2 cellular contexts compared by ENCODE assay signal in the genomic region with DNA sequence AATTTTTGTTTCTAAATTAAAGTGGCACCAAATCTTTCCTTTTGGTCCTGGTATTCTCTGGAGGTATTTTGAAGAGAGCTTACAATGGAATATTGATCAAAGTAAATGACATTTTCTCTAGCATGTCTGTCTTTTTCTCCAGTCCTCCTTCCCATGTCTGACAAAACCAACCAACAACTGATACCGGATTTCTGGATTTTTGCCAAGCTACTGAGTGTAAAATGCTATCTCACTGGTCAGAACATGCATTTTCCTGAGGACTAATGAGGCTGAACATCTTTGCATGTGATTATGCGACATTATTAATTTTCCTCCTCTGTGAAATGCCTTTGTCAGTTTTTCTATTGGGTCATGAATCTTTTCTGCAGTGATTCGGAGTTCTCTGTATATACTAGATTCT.
TF ChIP-seq lines count a peak whose summit lies in the region.

No MANE protein-coding gene starts in this region.

TF ChIP-seq in GM23338, 12 proteins besides CTCF, POLR2A, EP300 and RAD21 (continued from another document):
- TF ChIP-seq, protein P1, sequence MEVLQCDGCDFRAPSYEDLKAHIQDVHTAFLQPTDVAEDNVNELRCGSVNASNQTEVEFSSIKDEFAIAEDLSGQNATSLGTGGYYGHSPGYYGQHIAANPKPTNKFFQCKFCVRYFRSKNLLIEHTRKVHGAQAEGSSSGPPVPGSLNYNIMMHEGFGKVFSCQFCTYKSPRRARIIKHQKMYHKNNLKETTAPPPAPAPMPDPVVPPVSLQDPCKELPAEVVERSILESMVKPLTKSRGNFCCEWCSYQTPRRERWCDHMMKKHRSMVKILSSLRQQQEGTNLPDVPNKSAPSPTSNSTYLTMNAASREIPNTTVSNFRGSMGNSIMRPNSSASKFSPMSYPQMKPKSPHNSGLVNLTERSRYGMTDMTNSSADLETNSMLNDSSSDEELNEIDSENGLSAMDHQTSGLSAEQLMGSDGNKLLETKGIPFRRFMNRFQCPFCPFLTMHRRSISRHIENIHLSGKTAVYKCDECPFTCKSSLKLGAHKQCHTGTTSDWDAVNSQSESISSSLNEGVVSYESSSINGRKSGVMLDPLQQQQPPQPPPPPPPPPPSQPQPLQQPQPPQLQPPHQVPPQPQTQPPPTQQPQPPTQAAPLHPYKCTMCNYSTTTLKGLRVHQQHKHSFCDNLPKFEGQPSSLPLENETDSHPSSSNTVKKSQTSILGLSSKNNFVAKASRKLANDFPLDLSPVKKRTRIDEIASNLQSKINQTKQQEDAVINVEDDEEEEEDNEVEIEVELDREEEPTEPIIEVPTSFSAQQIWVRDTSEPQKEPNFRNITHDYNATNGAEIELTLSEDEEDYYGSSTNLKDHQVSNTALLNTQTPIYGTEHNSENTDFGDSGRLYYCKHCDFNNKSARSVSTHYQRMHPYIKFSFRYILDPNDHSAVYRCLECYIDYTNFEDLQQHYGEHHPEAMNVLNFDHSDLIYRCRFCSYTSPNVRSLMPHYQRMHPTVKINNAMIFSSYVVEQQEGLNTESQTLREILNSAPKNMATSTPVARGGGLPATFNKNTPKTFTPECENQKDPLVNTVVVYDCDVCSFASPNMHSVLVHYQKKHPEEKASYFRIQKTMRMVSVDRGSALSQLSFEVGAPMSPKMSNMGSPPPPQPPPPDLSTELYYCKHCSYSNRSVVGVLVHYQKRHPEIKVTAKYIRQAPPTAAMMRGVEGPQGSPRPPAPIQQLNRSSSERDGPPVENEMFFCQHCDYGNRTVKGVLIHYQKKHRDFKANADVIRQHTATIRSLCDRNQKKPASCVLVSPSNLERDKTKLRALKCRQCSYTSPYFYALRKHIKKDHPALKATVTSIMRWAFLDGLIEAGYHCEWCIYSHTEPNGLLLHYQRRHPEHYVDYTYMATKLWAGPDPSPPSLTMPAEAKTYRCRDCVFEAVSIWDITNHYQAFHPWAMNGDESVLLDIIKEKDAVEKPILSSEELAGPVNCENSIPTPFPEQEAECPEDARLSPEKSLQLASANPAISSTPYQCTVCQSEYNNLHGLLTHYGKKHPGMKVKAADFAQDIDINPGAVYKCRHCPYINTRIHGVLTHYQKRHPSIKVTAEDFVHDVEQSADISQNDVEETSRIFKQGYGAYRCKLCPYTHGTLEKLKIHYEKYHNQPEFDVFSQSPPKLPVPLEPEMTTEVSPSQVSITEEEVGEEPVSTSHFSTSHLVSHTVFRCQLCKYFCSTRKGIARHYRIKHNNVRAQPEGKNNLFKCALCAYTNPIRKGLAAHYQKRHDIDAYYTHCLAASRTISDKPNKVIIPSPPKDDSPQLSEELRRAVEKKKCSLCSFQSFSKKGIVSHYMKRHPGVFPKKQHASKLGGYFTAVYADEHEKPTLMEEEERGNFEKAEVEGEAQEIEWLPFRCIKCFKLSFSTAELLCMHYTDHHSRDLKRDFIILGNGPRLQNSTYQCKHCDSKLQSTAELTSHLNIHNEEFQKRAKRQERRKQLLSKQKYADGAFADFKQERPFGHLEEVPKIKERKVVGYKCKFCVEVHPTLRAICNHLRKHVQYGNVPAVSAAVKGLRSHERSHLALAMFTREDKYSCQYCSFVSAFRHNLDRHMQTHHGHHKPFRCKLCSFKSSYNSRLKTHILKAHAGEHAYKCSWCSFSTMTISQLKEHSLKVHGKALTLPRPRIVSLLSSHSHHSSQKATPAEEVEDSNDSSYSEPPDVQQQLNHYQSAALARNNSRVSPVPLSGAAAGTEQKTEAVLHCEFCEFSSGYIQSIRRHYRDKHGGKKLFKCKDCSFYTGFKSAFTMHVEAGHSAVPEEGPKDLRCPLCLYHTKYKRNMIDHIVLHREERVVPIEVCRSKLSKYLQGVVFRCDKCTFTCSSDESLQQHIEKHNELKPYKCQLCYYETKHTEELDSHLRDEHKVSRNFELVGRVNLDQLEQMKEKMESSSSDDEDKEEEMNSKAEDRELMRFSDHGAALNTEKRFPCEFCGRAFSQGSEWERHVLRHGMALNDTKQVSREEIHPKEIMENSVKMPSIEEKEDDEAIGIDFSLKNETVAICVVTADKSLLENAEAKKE (CRISPR knock-in tag; IDR thresholded peaks at IDR 0.05), result no peak
- TF ChIP-seq, protein P2, sequence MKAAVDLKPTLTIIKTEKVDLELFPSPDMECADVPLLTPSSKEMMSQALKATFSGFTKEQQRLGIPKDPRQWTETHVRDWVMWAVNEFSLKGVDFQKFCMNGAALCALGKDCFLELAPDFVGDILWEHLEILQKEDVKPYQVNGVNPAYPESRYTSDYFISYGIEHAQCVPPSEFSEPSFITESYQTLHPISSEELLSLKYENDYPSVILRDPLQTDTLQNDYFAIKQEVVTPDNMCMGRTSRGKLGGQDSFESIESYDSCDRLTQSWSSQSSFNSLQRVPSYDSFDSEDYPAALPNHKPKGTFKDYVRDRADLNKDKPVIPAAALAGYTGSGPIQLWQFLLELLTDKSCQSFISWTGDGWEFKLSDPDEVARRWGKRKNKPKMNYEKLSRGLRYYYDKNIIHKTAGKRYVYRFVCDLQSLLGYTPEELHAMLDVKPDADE (IDR thresholded peaks at IDR 0.05), result no peak
- TF ChIP-seq EZH2 (IDR thresholded peaks at IDR 0.05; ENCODE audit: low read depth, unreplicated experiment) (no peak), JUNB (IDR thresholded peaks at IDR 0.05; ENCODE audit: unreplicated experiment) (no peak), EZH2phosphoT487 (IDR thresholded peaks at IDR 0.05; ENCODE audit: unreplicated experiment) (no peak), ZNF331 (CRISPR knock-in tag; IDR thresholded peaks at IDR 0.05; ENCODE audit: low read depth) (no peak)
TF ChIP-seq in GM23338: peak in this region for 0.

TF ChIP-seq in WTC11, 78 proteins besides CTCF, POLR2A, EP300 and RAD21 (continued from another document):
- no peak for TF ChIP-seq CREB1 (CRISPR knock-in tag; IDR thresholded peaks at IDR 0.05)
- TF ChIP-seq NFYB (CRISPR knock-in tag; conservative IDR thresholded peaks at IDR 0.05; ENCODE audit: low read depth), result no peak
- TF ChIP-seq MYBL2 (CRISPR knock-in tag; IDR thresholded peaks at IDR 0.05), result no peak
- TF ChIP-seq, protein P3, sequence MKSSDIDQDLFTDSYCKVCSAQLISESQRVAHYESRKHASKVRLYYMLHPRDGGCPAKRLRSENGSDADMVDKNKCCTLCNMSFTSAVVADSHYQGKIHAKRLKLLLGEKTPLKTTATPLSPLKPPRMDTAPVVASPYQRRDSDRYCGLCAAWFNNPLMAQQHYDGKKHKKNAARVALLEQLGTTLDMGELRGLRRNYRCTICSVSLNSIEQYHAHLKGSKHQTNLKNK (CRISPR knock-in tag; IDR thresholded peaks at IDR 0.05), result no peak
- TF ChIP-seq, protein P4, sequence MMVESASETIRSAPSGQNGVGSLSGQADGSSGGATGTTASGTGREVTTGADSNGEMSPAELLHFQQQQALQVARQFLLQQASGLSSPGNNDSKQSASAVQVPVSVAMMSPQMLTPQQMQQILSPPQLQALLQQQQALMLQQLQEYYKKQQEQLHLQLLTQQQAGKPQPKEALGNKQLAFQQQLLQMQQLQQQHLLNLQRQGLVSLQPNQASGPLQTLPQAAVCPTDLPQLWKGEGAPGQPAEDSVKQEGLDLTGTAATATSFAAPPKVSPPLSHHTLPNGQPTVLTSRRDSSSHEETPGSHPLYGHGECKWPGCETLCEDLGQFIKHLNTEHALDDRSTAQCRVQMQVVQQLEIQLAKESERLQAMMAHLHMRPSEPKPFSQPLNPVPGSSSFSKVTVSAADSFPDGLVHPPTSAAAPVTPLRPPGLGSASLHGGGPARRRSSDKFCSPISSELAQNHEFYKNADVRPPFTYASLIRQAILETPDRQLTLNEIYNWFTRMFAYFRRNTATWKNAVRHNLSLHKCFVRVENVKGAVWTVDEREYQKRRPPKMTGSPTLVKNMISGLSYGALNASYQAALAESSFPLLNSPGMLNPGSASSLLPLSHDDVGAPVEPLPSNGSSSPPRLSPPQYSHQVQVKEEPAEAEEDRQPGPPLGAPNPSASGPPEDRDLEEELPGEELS (CRISPR knock-in tag; IDR thresholded peaks at IDR 0.05), result no peak
- TF ChIP-seq ZNF396 (CRISPR knock-in tag; IDR thresholded peaks at IDR 0.05; ENCODE audit: borderline replicate concordance), result no peak
- no peak for TF ChIP-seq EMX1 (CRISPR knock-in tag; IDR thresholded peaks at IDR 0.05)
- TF ChIP-seq, protein P5, sequence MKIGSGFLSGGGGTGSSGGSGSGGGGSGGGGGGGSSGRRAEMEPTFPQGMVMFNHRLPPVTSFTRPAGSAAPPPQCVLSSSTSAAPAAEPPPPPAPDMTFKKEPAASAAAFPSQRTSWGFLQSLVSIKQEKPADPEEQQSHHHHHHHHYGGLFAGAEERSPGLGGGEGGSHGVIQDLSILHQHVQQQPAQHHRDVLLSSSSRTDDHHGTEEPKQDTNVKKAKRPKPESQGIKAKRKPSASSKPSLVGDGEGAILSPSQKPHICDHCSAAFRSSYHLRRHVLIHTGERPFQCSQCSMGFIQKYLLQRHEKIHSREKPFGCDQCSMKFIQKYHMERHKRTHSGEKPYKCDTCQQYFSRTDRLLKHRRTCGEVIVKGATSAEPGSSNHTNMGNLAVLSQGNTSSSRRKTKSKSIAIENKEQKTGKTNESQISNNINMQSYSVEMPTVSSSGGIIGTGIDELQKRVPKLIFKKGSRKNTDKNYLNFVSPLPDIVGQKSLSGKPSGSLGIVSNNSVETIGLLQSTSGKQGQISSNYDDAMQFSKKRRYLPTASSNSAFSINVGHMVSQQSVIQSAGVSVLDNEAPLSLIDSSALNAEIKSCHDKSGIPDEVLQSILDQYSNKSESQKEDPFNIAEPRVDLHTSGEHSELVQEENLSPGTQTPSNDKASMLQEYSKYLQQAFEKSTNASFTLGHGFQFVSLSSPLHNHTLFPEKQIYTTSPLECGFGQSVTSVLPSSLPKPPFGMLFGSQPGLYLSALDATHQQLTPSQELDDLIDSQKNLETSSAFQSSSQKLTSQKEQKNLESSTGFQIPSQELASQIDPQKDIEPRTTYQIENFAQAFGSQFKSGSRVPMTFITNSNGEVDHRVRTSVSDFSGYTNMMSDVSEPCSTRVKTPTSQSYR (CRISPR knock-in tag; IDR thresholded peaks at IDR 0.05), result no peak
- TF ChIP-seq, protein P6, sequence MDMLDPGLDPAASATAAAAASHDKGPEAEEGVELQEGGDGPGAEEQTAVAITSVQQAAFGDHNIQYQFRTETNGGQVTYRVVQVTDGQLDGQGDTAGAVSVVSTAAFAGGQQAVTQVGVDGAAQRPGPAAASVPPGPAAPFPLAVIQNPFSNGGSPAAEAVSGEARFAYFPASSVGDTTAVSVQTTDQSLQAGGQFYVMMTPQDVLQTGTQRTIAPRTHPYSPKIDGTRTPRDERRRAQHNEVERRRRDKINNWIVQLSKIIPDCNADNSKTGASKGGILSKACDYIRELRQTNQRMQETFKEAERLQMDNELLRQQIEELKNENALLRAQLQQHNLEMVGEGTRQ (CRISPR knock-in tag; IDR thresholded peaks at IDR 0.05), result no peak
TF ChIP-seq in WTC11: peak in this region for 0.
